In genomic region chr3:127410678-127411077, GRCh38 we compare ENCODE assay signal across 23 cellular contexts.
DNase-seq lines count a peak whose midpoint lies in the region; ATAC-seq, FAIRE-seq and TF ChIP-seq lines count a peak whose summit lies in the region.
"Had no signal": no experiment of that assay in that cellular context is flagged by ENCODE, and none has a peak within 500 bp of the region (broad histone marks: within the 10 kb centered on the region; RNA-seq: fewer than 3 reads in every experiment).

No MANE protein-coding gene starts in this region.

- H3K9ac ChIP-seq in kidney (ENCODE audit: low read length in 2 of 2), result no peak overlapping the region

- POLR2A ChIA-PET in activated B cell treated with CpG ODN at 0.5 μM for 24 hours (lab: Charles Lee), result no interaction called here

- H3K9me3 ChIP-seq in sigmoid colon (no peaks in the 10 kb centered on the region), kidney (ENCODE audit: control insufficient read depth in 1 of 2, low read length in 2 of 2) (no peaks in the 10 kb centered on the region)
- H3K9me3 ChIP-seq: A549 had no signal

- intact Hi-C loops in cardiac septum (cut with DNase I), result no loop called here
- intact Hi-C loops in Right ventricle myocardium superior (cut with DNase I), result no loop called here
- intact Hi-C loops in activated B cell treated with CpG ODN at 0.5 μM for 24 hours (cut with micrococcal nuclease), result no loop called here
- intact Hi-C loops in sigmoid colon (cut with DNase I), result no loop called here
- intact Hi-C loops in kidney (cut with DNase I), result no loop called here

- H3K4me3 Mint-ChIP-seq in activated B cell treated with CpG ODN at 0.5 μM for 24 hours, result no peak overlapping the region
- H3K4me3 Mint-ChIP-seq: CD8-positive, alpha-beta T cell had no signal

- no peaks in the 10 kb centered on the region for H3K9me3 Mint-ChIP-seq in activated B cell treated with CpG ODN at 0.5 μM for 24 hours
- H3K9me3 Mint-ChIP-seq: CD8-positive, alpha-beta T cell had no signal

- H3K4me3 ChIP-seq in sigmoid colon (no peak overlapping the region), kidney (ENCODE audit: low read length in 2 of 2) (no peak overlapping the region)
- H3K4me3 ChIP-seq: A549, GM12878, K562 had no signal

- no peaks in the 10 kb centered on the region for H3K36me3 Mint-ChIP-seq in activated B cell treated with CpG ODN at 0.5 μM for 24 hours (ENCODE audit: low read depth)
- H3K36me3 Mint-ChIP-seq: CD8-positive, alpha-beta T cell had no signal

- DNase-seq in cardiac septum (ENCODE audit: low spot score), result peak; percentile 72
- DNase-seq in Right ventricle myocardium superior, result no peak
- peak; percentile 2 for DNase-seq in activated B cell treated with CpG ODN at 0.5 μM for 24 hours
- peak; percentile 19 for DNase-seq in islet precursor cell
- peak; percentile 43 for DNase-seq in sigmoid colon
- DNase-seq in NCI-H1417 treated with DMSO at 0.1 percent for 48 hours (lab: John Stamatoyannopoulos, UW), result no peak
- DNase-seq in kidney, result no peak
- DNase-seq: Calu3; DMS53; EL; GOT3; NCI-H1105; NCI-H1694 treated with DMSO at 0.1 percent for 48 hours; NCI-H510A; NCI-H748 treated with DMSO at 0.1 percent for 48 hours; NK-92 treated with Interleukin-12 subunit alpha and Interleukin-12 subunit beta, amount 100 ng/mL, for 24 hours; SHP77 had no signal

- no peak for FAIRE-seq in kidney (lab: Jason Lieb, UNC)
- FAIRE-seq: A549, GM12878, RCC 7860 had no signal

- no peaks in the 10 kb centered on the region for H3K4me1 ChIP-seq in sigmoid colon
- H3K4me1 ChIP-seq in kidney (ENCODE audit: control insufficient read depth in 1 of 2, insufficient read depth in 1 of 2, low read depth in 1 of 2, low read length in 2 of 2), result no peaks in the 10 kb centered on the region
- H3K4me1 ChIP-seq: A549 had no signal

- TF ChIP-seq EP300 in sigmoid colon (IDR thresholded peaks at IDR 0.05), result no peak

- TF ChIP-seq CTCF in activated B cell treated with CpG ODN at 0.5 μM for 24 hours (IDR thresholded peaks at IDR 0.05) (no peak), sigmoid colon (IDR thresholded peaks at IDR 0.05) (no peak), kidney (IDR thresholded peaks at IDR 0.05; ENCODE audit: borderline replicate concordance, extremely low read depth, insufficient read depth) (no peak)

- CTCF ChIA-PET in activated B cell treated with CpG ODN at 0.5 μM for 24 hours (lab: Charles Lee), result no interaction called here

- H3K4me1 Mint-ChIP-seq in activated B cell treated with CpG ODN at 0.5 μM for 24 hours, result no peaks in the 10 kb centered on the region

- 90 to 91% methylated on average over 7 of the region's 7 CpGs for WGBS in sigmoid colon, 2 donors

- peaks cover 32% of the 10 kb centered on the region for H3K27me3 Mint-ChIP-seq in activated B cell treated with CpG ODN at 0.5 μM for 24 hours

- peaks cover 0 to 32% (median 0%) of the 10 kb centered on the region in 3 donors for H3K27me3 ChIP-seq in sigmoid colon

- H3K27ac ChIP-seq in sigmoid colon, result no peak overlapping the region
- no peak overlapping the region for H3K27ac ChIP-seq in kidney (ENCODE audit: low read depth in 2 of 2, low read length in 2 of 2)
- H3K27ac ChIP-seq: A549 had no signal

- no peak for TF ChIP-seq POLR2A in sigmoid colon (IDR thresholded peaks at IDR 0.05)

- H3K36me3 ChIP-seq in sigmoid colon, result no peaks in the 10 kb centered on the region
- H3K36me3 ChIP-seq in kidney (ENCODE audit: control insufficient read depth in 1 of 2, insufficient read depth in 2 of 2, low read length in 2 of 2), result no peaks in the 10 kb centered on the region

- ATAC-seq in Right ventricle myocardium superior (ENCODE audit: poor library complexity) (no peak), activated B cell treated with CpG ODN at 0.5 μM for 24 hours (ENCODE audit: low read depth) (no peak), HG03432 (IDR thresholded peaks at IDR 0.05; ENCODE audit: unreplicated experiment) (no peak)
- ATAC-seq: A549; CD8-positive, alpha-beta T cell; GM12878 had no signal

- H3K27ac Mint-ChIP-seq in activated B cell treated with CpG ODN at 0.5 μM for 24 hours, result no peak overlapping the region
- H3K27ac Mint-ChIP-seq: CD8-positive, alpha-beta T cell had no signal

Comparison
In these comparisons a context has a peak if more than half of its experiments do, and no peak if none do; other contexts are left out.
1. DNase-seq: peak in cardiac septum (single experiment), activated B cell treated with CpG ODN at 0.5 μM for 24 hours (single experiment), islet precursor cell (single experiment) and sigmoid colon (single experiment); none in Right ventricle myocardium superior (single experiment), NCI-H1417 treated with DMSO at 0.1 percent for 48 hours (single experiment) and kidney (single experiment).